Comparison of ENCODE assay signal across 10 cellular contexts in the genomic region with DNA sequence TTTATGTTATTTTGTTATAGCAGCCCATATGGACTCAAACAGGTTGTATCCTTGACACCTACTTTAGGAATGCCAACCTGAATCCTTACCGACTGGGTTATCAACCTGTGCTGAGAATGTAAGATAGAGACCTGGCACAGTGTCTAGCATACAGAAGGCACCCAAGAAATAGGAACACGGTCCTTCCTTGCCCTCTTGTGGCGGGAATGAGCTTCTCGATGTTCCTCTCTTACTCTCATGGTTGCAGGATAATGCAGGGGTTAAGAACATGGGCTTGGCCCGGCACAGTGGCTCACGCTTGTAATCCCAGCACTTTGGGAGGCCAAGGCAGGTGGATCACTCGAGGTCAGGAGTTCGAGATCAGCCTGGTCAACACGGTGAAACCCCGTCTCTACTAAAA. TPM values are rescaled to one million over a fixed set of nuclear protein-coding genes. Genes with fewer than 3 reads are reported as not detected.
DNase-seq lines count a peak whose midpoint lies in the region; FAIRE-seq and TF ChIP-seq lines count a peak whose summit lies in the region.
"Had no signal": no experiment of that assay in that cellular context is flagged by ENCODE, and none has a peak within 500 bp of the region (broad histone marks: within the 10 kb centered on the region; RNA-seq: fewer than 3 reads in every experiment).

No MANE protein-coding gene starts in this region.

- H3K4me3 ChIP-seq in dorsolateral prefrontal cortex, result no peak overlapping the region
- H3K4me3 ChIP-seq: skin epidermis had no signal

- no peak overlapping the region for H3K4me3 Mint-ChIP-seq in nephron progenitor cell

- peak; percentile 32 for DNase-seq in Daoy (ENCODE audit: low read depth)
- DNase-seq in NCI-H2171 (lab: John Stamatoyannopoulos, UW), result peak; percentile 18
- DNase-seq in dorsolateral prefrontal cortex, result peak in 2 of 10 donors; percentile 18 to 36
- DNase-seq in nephron progenitor cell, result peak; percentile 33
- DNase-seq in NOMO-1 treated with dmso at 0.1 percent for 144 hours (lab: John Stamatoyannopoulos, UW; ENCODE audit: unreplicated experiment), result no peak
- no peak for DNase-seq in RCC 7860 (ENCODE audit: low spot score)
- no peak for DNase-seq in activated gamma-delta T cell (lab: John Stamatoyannopoulos, UW)
- no peak for DNase-seq in frontal cortex (ENCODE audit: low spot score in 2 of 2)
- DNase-seq: activated naive CD4-positive, alpha-beta T cell treated with anti-CD3 and anti-CD28 coated beads, Interleukin-2, amount 50 U/mL, for 16 hours had no signal

- FAIRE-seq in RCC 7860 (lab: Jason Lieb, UNC), result no peak
- FAIRE-seq in frontal cortex (lab: Jason Lieb, UNC), result no peak

- no peak overlapping the region for H3K27ac ChIP-seq in dorsolateral prefrontal cortex

- no peaks in the 10 kb centered on the region for H3K27me3 Mint-ChIP-seq in nephron progenitor cell (ENCODE audit: low read depth, poor library complexity)

- intact Hi-C loops in dorsolateral prefrontal cortex (cut with DNase I), result loop anchor here in 1 of 2 donors (5.0 to 10.0 kb wide), 3 partner anchors 362 to 575 kb away; partner anchors contain the start of gene COX6A1

- H3K27ac Mint-ChIP-seq in nephron progenitor cell, result no peak overlapping the region

- peaks cover 3% of the 10 kb centered on the region for H3K4me1 Mint-ChIP-seq in nephron progenitor cell

- H3K27me3 ChIP-seq in dorsolateral prefrontal cortex, result no peaks in the 10 kb centered on the region

- peak in 45 of 56 donors; percentile 8 to 52 (median 36) for TF ChIP-seq CTCF in dorsolateral prefrontal cortex (IDR thresholded peaks at IDR 0.05 in 54 of 56, conservative IDR thresholded peaks at IDR 0.05 in 2 of 56; ENCODE audit: low read depth in 1 of 56, partially characterized antibody in 56 of 56)
- peak; percentile 38 for TF ChIP-seq CTCF in nephron progenitor cell (IDR thresholded peaks at IDR 0.05)

- peaks cover 39% of the 10 kb centered on the region for H3K36me3 Mint-ChIP-seq in nephron progenitor cell (ENCODE audit: low read depth)

- H3K9me3 Mint-ChIP-seq in nephron progenitor cell, result no peaks in the 10 kb centered on the region

RNA-seq across cellular contexts. Expression of gene C12orf43, which starts 6.5 kb away (rescaled TPM):
- total RNA-seq in Daoy (2014; rRNA removed; shearing (Covaris generic)), result 17.6 and 21.8 TPM in 2 replicates
- total RNA-seq in dorsolateral prefrontal cortex (10 to 100 TPM; 13.9 to 45.8 (median 31.2) TPM), frontal cortex (12.2 TPM)

RNA-seq across cellular contexts. Expression of gene OASL, which starts 29.3 kb away (rescaled TPM):
- total RNA-seq in Daoy (2014; rRNA removed; shearing (Covaris generic)), result 29.6 and 38.7 TPM in 2 replicates
- total RNA-seq in dorsolateral prefrontal cortex, result 10 to 100 TPM in 1 of 120 experiments, 1 to 10 TPM in 14, under 1 TPM in 79, not detected in 26; 0.17 to 12.0 (median 0.60) TPM
- total RNA-seq in frontal cortex, result not detected

RNA-seq across cellular contexts. Expression of gene HNF1A, which starts 31.4 kb away (rescaled TPM):
- total RNA-seq in Daoy (2014; rRNA removed; shearing (Covaris generic)), result not detected in 2 replicates
- total RNA-seq in dorsolateral prefrontal cortex (not detected), frontal cortex (not detected)

Comparison
In these comparisons a context has a peak if more than half of its experiments do, and no peak if none do; other contexts are left out.
1. DNase-seq: peak in Daoy (single experiment), NCI-H2171 (single experiment) and nephron progenitor cell (single experiment); none in NOMO-1 treated with dmso at 0.1 percent for 144 hours (single experiment), RCC 7860 (single experiment), activated gamma-delta T cell (single experiment) and frontal cortex (0 of 2).